In genomic region chr9:21996438-21996837, GRCh38 we compare ENCODE assay signal across 1 cellular context.
TF ChIP-seq lines count a peak whose summit lies in the region.

No MANE protein-coding gene starts in this region.

TF ChIP-seq in H1, 55 proteins besides CTCF, POLR2A, EP300 and RAD21 (continued from another document):
- TF ChIP-seq EGR1 (IDR thresholded peaks at IDR 0.05; ENCODE audit: borderline replicate concordance, low read depth, low read length) = no peak
- no peak for TF ChIP-seq KDM5A (IDR thresholded peaks at IDR 0.05; ENCODE audit: low read length)
- peak; percentile 52 for TF ChIP-seq CHD7 (IDR thresholded peaks at IDR 0.05; ENCODE audit: insufficient replicate concordance, low read length)
- no peak for TF ChIP-seq MAFK (IDR thresholded peaks at IDR 0.05; ENCODE audit: low read depth, low read length)
- no peak for TF ChIP-seq HDAC6 (IDR thresholded peaks at IDR 0.05; ENCODE audit: low read depth, low read length)
- no peak for TF ChIP-seq USF2 (IDR thresholded peaks at IDR 0.05; ENCODE audit: low read length)
